Comparison of ENCODE assay signal across 1 cellular context in the genomic region with DNA sequence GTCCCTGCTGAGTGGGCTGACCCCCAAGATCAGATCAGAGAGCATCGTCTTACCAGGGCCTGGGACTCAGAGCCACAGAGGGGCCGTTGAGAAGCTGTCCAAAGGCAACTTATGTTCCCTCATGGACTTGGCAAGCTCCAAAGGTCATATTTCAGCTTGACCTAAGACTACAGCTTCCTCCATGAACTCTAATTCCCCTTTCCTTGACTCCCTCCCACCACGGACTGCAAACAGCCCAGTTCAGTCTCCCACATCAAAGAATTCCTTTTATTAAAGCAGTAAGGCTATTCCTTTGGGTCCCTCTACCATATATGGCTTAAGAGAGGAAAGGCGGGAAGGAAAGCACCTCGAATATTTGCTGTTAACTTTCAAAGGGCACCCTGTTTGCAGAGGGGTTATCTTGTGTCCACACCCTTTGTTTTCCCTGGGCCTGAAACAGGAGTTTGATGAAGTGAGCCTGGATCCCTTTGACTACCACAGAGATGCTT.
TF ChIP-seq lines count a peak whose summit lies in the region.

No MANE protein-coding gene starts in this region.

TF ChIP-seq in HepG2, 621 proteins besides CTCF, POLR2A, EP300 and RAD21 (continued from another document and continues in another):
- TF ChIP-seq ATF2 (CRISPR knock-in tag; IDR thresholded peaks at IDR 0.05) (peak; percentile 41), PHF21A (CRISPR knock-in tag; IDR thresholded peaks at IDR 0.05) (peak; percentile 76), ZNF549 (CRISPR knock-in tag; IDR thresholded peaks at IDR 0.05) (no peak), LRRFIP1 (CRISPR knock-in tag; conservative IDR thresholded peaks at IDR 0.05) (no peak), XRCC5 (optimal IDR thresholded peaks at IDR 0.05; ENCODE audit: low read length) (peak; percentile 19), MAX (IDR thresholded peaks at IDR 0.05) (peak; percentile 66), ZNF331 (CRISPR knock-in tag; IDR thresholded peaks at IDR 0.05) (peak; percentile 47; the same call in 1 of the 2 replicates), E2F1 (CRISPR knock-in tag; IDR thresholded peaks at IDR 0.05) (peak; percentile 57; the same call in 1 of the 2 replicates), RCOR2 (CRISPR knock-in tag; IDR thresholded peaks at IDR 0.05) (peak; percentile 51), PRPF4 (IDR thresholded peaks at IDR 0.05; ENCODE audit: low read depth, low read length, poor library complexity, severe bottlenecking) (no peak), SIN3A (IDR thresholded peaks at IDR 0.05; ENCODE audit: borderline replicate concordance, low read depth, low read length) (no peak), CEBPG (CRISPR knock-in tag; IDR thresholded peaks at IDR 0.05) (peak; percentile 47), HNF4A (CRISPR knock-in tag; IDR thresholded peaks at IDR 0.05) (peak; percentile 76), ETS1 (CRISPR knock-in tag; IDR thresholded peaks at IDR 0.05) (no peak), ZNF687 (CRISPR knock-in tag; IDR thresholded peaks at IDR 0.05) (peak; percentile 24; the same call in 1 of the 2 replicates), FOXP1 (IDR thresholded peaks at IDR 0.05) (no peak), FOXP1 (CRISPR knock-in tag; IDR thresholded peaks at IDR 0.05) (peak; percentile 81; the same call in 1 of the 2 replicates), KDM1A (CRISPR knock-in tag; IDR thresholded peaks at IDR 0.05) (peak; percentile 81; the same call in 1 of the 2 replicates), TBP (CRISPR knock-in tag; IDR thresholded peaks at IDR 0.05) (no peak), BCL6 (CRISPR knock-in tag; IDR thresholded peaks at IDR 0.05) (peak; percentile 88; the same call in 1 of the 2 replicates), ZNF570 (CRISPR knock-in tag; IDR thresholded peaks at IDR 0.05; ENCODE audit: borderline replicate concordance) (no peak), SMAD3 (CRISPR knock-in tag; IDR thresholded peaks at IDR 0.05) (0 out of 2 replicates have a peak, but pooled peaks have one; percentile 20), FOSL2 (CRISPR knock-in tag; IDR thresholded peaks at IDR 0.05) (peak; percentile 57), GATA4 (IDR thresholded peaks at IDR 0.05; ENCODE audit: borderline replicate concordance, low read depth) (peak; percentile 96), USF2 (IDR thresholded peaks at IDR 0.05; ENCODE audit: low read depth, low read length) (no peak), USF2 (CRISPR knock-in tag; IDR thresholded peaks at IDR 0.05; ENCODE audit: borderline replicate concordance) (peak; percentile 77; the same call in 1 of the 2 replicates), GPN1 (CRISPR knock-in tag; IDR thresholded peaks at IDR 0.05; ENCODE audit: borderline replicate concordance) (no peak), CCAR2 (optimal IDR thresholded peaks at IDR 0.05; ENCODE audit: low read depth, low read length) (peak; percentile 46), ZNF235 (CRISPR knock-in tag; IDR thresholded peaks at IDR 0.05; ENCODE audit: borderline replicate concordance) (no peak)
- TF ChIP-seq, protein P1, sequence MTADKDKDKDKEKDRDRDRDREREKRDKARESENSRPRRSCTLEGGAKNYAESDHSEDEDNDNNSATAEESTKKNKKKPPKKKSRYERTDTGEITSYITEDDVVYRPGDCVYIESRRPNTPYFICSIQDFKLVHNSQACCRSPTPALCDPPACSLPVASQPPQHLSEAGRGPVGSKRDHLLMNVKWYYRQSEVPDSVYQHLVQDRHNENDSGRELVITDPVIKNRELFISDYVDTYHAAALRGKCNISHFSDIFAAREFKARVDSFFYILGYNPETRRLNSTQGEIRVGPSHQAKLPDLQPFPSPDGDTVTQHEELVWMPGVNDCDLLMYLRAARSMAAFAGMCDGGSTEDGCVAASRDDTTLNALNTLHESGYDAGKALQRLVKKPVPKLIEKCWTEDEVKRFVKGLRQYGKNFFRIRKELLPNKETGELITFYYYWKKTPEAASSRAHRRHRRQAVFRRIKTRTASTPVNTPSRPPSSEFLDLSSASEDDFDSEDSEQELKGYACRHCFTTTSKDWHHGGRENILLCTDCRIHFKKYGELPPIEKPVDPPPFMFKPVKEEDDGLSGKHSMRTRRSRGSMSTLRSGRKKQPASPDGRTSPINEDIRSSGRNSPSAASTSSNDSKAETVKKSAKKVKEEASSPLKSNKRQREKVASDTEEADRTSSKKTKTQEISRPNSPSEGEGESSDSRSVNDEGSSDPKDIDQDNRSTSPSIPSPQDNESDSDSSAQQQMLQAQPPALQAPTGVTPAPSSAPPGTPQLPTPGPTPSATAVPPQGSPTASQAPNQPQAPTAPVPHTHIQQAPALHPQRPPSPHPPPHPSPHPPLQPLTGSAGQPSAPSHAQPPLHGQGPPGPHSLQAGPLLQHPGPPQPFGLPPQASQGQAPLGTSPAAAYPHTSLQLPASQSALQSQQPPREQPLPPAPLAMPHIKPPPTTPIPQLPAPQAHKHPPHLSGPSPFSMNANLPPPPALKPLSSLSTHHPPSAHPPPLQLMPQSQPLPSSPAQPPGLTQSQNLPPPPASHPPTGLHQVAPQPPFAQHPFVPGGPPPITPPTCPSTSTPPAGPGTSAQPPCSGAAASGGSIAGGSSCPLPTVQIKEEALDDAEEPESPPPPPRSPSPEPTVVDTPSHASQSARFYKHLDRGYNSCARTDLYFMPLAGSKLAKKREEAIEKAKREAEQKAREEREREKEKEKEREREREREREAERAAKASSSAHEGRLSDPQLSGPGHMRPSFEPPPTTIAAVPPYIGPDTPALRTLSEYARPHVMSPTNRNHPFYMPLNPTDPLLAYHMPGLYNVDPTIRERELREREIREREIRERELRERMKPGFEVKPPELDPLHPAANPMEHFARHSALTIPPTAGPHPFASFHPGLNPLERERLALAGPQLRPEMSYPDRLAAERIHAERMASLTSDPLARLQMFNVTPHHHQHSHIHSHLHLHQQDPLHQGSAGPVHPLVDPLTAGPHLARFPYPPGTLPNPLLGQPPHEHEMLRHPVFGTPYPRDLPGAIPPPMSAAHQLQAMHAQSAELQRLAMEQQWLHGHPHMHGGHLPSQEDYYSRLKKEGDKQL (CRISPR knock-in tag; IDR thresholded peaks at IDR 0.05; ENCODE audit: low read depth), result peak; percentile 90
- TF ChIP-seq, protein P2, sequence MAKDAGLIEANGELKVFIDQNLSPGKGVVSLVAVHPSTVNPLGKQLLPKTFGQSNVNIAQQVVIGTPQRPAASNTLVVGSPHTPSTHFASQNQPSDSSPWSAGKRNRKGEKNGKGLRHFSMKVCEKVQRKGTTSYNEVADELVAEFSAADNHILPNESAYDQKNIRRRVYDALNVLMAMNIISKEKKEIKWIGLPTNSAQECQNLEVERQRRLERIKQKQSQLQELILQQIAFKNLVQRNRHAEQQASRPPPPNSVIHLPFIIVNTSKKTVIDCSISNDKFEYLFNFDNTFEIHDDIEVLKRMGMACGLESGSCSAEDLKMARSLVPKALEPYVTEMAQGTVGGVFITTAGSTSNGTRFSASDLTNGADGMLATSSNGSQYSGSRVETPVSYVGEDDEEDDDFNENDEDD (CRISPR knock-in tag; IDR thresholded peaks at IDR 0.05; ENCODE audit: borderline replicate concordance), result peak; percentile 91; the same call in 1 of the 2 replicates
- TF ChIP-seq, protein P3, sequence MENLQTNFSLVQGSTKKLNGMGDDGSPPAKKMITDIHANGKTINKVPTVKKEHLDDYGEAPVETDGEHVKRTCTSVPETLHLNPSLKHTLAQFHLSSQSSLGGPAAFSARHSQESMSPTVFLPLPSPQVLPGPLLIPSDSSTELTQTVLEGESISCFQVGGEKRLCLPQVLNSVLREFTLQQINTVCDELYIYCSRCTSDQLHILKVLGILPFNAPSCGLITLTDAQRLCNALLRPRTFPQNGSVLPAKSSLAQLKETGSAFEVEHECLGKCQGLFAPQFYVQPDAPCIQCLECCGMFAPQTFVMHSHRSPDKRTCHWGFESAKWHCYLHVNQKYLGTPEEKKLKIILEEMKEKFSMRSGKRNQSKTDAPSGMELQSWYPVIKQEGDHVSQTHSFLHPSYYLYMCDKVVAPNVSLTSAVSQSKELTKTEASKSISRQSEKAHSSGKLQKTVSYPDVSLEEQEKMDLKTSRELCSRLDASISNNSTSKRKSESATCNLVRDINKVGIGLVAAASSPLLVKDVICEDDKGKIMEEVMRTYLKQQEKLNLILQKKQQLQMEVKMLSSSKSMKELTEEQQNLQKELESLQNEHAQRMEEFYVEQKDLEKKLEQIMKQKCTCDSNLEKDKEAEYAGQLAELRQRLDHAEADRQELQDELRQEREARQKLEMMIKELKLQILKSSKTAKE (CRISPR knock-in tag; IDR thresholded peaks at IDR 0.05; ENCODE audit: borderline replicate concordance), result peak; percentile 68; the same call in 1 of the 2 replicates
